In genomic region chr14:53955671-53956426, GRCh38 we compare ENCODE assay signal across 8 cellular contexts. TPM values are rescaled to one million over a fixed set of nuclear protein-coding genes. Genes with fewer than 3 reads are reported as not detected.
DNase-seq lines count a peak whose midpoint lies in the region; ATAC-seq and TF ChIP-seq lines count a peak whose summit lies in the region.

No MANE protein-coding gene starts in this region.

- WGBS in endodermal cell (ENCODE audit: insufficient coverage in 1 of 2, insufficient read length in 1 of 2), 2 experiments, result 1 to 4% methylated on average over 18 to 52 of the region's 52 CpGs

- no peak for ATAC-seq in CD8-positive, alpha-beta T cell

- POLR2A ChIA-PET in CD8-positive, alpha-beta T cell (lab: Charles Lee), result no interaction called here

- intact Hi-C loops in CD8-positive, alpha-beta T cell (cut with DNase I, micrococcal nuclease), result no loop called here

- H3K36me3 Mint-ChIP-seq in CD8-positive, alpha-beta T cell, result no peaks in the 10 kb centered on the region
- H3K36me3 Mint-ChIP-seq in endodermal cell (ENCODE audit: low read depth), result peaks cover 4% of the 10 kb centered on the region

- H3K27ac ChIP-seq in CD8-positive, alpha-beta T cell (ENCODE audit: low read depth, low read length), result no peak overlapping the region
- H3K27ac ChIP-seq in endodermal cell (ENCODE audit: low read depth, low read length) (no peak overlapping the region), neural cell (ENCODE audit: low read length) (no peak overlapping the region), WERI-Rb-1 (no peak overlapping the region)

- H3K27ac Mint-ChIP-seq in CD8-positive, alpha-beta T cell, result no peak overlapping the region
- H3K27ac Mint-ChIP-seq in endodermal cell, result peak overlapping the region; percentile 33

- H3K4me3 Mint-ChIP-seq in CD8-positive, alpha-beta T cell, result peak overlapping the region; percentile 50
- peak overlapping the region; percentile 85 for H3K4me3 Mint-ChIP-seq in endodermal cell

- H3K4me1 ChIP-seq in CD8-positive, alpha-beta T cell (ENCODE audit: insufficient read depth, low read length), result peaks cover 24% of the 10 kb centered on the region
- H3K4me1 ChIP-seq in endodermal cell (ENCODE audit: control insufficient read depth, insufficient read depth, low read length), result no peaks in the 10 kb centered on the region

- peak overlapping the region; percentile 44 for H3K9ac ChIP-seq in endodermal cell (ENCODE audit: extremely low read depth, low read length, poor library complexity, severe bottlenecking)
- no peak overlapping the region for H3K9ac ChIP-seq in neural cell (ENCODE audit: low read length)

- no peaks in the 10 kb centered on the region for H3F3A ChIP-seq in neural cell (ENCODE audit: insufficient read depth, low read length, poor library complexity, severe bottlenecking)

- no peak for DNase-seq in CD8-positive, alpha-beta T cell
- DNase-seq in Kasumi-1 (lab: John Stamatoyannopoulos, UW), result peak; percentile 29 to 58
- peak; percentile 83 for DNase-seq in endodermal cell
- no peak for DNase-seq in NCI-H1694 (lab: John Stamatoyannopoulos, UW)
- no peak for DNase-seq in amygdala (lab: John Stamatoyannopoulos, UW)
- DNase-seq in NCI-H1092 treated with DMSO at 0.1 percent for 48 hours (lab: John Stamatoyannopoulos, UW), result no peak
- no peak for DNase-seq in WERI-Rb-1

- H3K9me2 ChIP-seq in neural cell (ENCODE audit: insufficient read depth, low read length), result no peaks in the 10 kb centered on the region

- H2AFZ ChIP-seq in neural cell (ENCODE audit: low read depth, low read length), result no peak overlapping the region

- no peak for TF ChIP-seq RAD21 in neural cell (conservative IDR thresholded peaks at IDR 0.05)

- peaks cover 71% of the 10 kb centered on the region for H3K27me3 Mint-ChIP-seq in CD8-positive, alpha-beta T cell (ENCODE audit: low read depth)
- H3K27me3 Mint-ChIP-seq in endodermal cell (ENCODE audit: insufficient read depth), result peaks cover 78% of the 10 kb centered on the region

- no peaks in the 10 kb centered on the region for H3K36me3 ChIP-seq in CD8-positive, alpha-beta T cell (ENCODE audit: insufficient read depth, low read length)
- H3K36me3 ChIP-seq in endodermal cell (ENCODE audit: control insufficient read depth, insufficient read depth, low read length) (peaks cover 6% of the 10 kb centered on the region), neural cell (ENCODE audit: insufficient read depth, low read length) (no peaks in the 10 kb centered on the region), WERI-Rb-1 (no peaks in the 10 kb centered on the region)

- TF ChIP-seq CTCF in CD8-positive, alpha-beta T cell (IDR thresholded peaks at IDR 0.05), result no peak
- TF ChIP-seq CTCF in endodermal cell (conservative IDR thresholded peaks at IDR 0.05) (no peak), neural cell (IDR thresholded peaks at IDR 0.05; ENCODE audit: poor library complexity, severe bottlenecking) (no peak), WERI-Rb-1 (IDR thresholded peaks at IDR 0.05; ENCODE audit: low read depth, low read length) (no peak)

- H4K20me1 ChIP-seq in neural cell (ENCODE audit: insufficient read depth), result no peaks in the 10 kb centered on the region

- peak overlapping the region; percentile 41 for H3K4me3 ChIP-seq in CD8-positive, alpha-beta T cell (ENCODE audit: low read depth, low read length)
- H3K4me3 ChIP-seq in endodermal cell (ENCODE audit: low read length) (peak overlapping the region; percentile 85), neural cell (ENCODE audit: low read length) (peak overlapping the region; percentile 48), WERI-Rb-1 (ENCODE audit: low read depth, low read length) (no peak overlapping the region)

- CTCF ChIA-PET in CD8-positive, alpha-beta T cell (lab: Charles Lee), result no interaction called here

- no peaks in the 10 kb centered on the region for H3K9me3 Mint-ChIP-seq in CD8-positive, alpha-beta T cell
- no peaks in the 10 kb centered on the region for H3K9me3 Mint-ChIP-seq in endodermal cell

- TF ChIP-seq EP300 in neural cell (conservative IDR thresholded peaks at IDR 0.05; ENCODE audit: poor library complexity, severe bottlenecking), result no peak

- H3K79me2 ChIP-seq in neural cell (replicated peaks; ENCODE audit: insufficient read depth, low read length), result no peaks in the 10 kb centered on the region

- H3K4me2 ChIP-seq in neural cell (ENCODE audit: low read length), result no peak overlapping the region

- no peaks in the 10 kb centered on the region for H3K9me3 ChIP-seq in CD8-positive, alpha-beta T cell (ENCODE audit: low read length)
- H3K9me3 ChIP-seq in endodermal cell (ENCODE audit: control insufficient read depth, low read length) (no peaks in the 10 kb centered on the region), neural cell (ENCODE audit: low read length) (no peaks in the 10 kb centered on the region), WERI-Rb-1 (ENCODE audit: severe bottlenecking) (peaks cover 23% of the 10 kb centered on the region)

- H3K4me1 Mint-ChIP-seq in CD8-positive, alpha-beta T cell (ENCODE audit: low read depth), result peaks cover 35% of the 10 kb centered on the region
- peaks cover 25% of the 10 kb centered on the region for H3K4me1 Mint-ChIP-seq in endodermal cell

- H3K27me3 ChIP-seq in CD8-positive, alpha-beta T cell (ENCODE audit: insufficient read depth, low read length), result peaks cover 6% of the 10 kb centered on the region
- H3K27me3 ChIP-seq in endodermal cell (ENCODE audit: control insufficient read depth, insufficient read depth, low read length, poor library complexity, severe bottlenecking) (peaks cover 43% of the 10 kb centered on the region), neural cell (ENCODE audit: insufficient read depth, low read depth, low read length) (peaks cover 83% of the 10 kb centered on the region), WERI-Rb-1 (ENCODE audit: insufficient read depth, low read depth, severe bottlenecking) (peaks cover 96% of the 10 kb centered on the region)

TF ChIP-seq in neural cell, 6 proteins besides CTCF, POLR2A, EP300 and RAD21:
- TF ChIP-seq EZH2 (IDR thresholded peaks at IDR 0.05; ENCODE audit: borderline replicate concordance, insufficient read depth, low read length, poor library complexity, severe bottlenecking), result no peak
- no peak for TF ChIP-seq TAF1 (IDR thresholded peaks at IDR 0.05; ENCODE audit: low read depth)
- no peak for TF ChIP-seq SMC3 (conservative IDR thresholded peaks at IDR 0.05; ENCODE audit: poor library complexity)
- TF ChIP-seq POLR2AphosphoS5 (IDR thresholded peaks at IDR 0.05), result no peak
- TF ChIP-seq REST (IDR thresholded peaks at IDR 0.05; ENCODE audit: borderline replicate concordance), result no peak
- TF ChIP-seq MXI1 (conservative IDR thresholded peaks at IDR 0.05; ENCODE audit: poor library complexity, severe bottlenecking), result no peak

RNA-seq across cellular contexts. Expression of gene BMP4, which starts 0.8 kb away (rescaled TPM):
- total RNA-seq in CD8-positive, alpha-beta T cell, result not detected
- 10 to 100 TPM; 13.0 to 19.9 TPM for total RNA-seq in endodermal cell
- polyA plus RNA-seq in endodermal cell (2013, experiment 1 of 2), result 23.8 TPM
- polyA plus RNA-seq in endodermal cell (2013, experiment 2 of 2), result 21.4 TPM
- polyA plus RNA-seq in neural cell, result 2.5 TPM in 1 of 2 replicates, not detected in the other
- polyA minus RNA-seq in neural cell, result not detected in 2 replicates

Comparison
In these comparisons a context has a peak if more than half of its experiments do, and no peak if none do; other contexts are left out.
1. DNase-seq: peak in Kasumi-1 (2 of 2) and endodermal cell (single experiment); none in CD8-positive, alpha-beta T cell (0 of 7), NCI-H1694 (single experiment), amygdala (0 of 56), NCI-H1092 treated with DMSO at 0.1 percent for 48 hours (single experiment) and WERI-Rb-1 (single experiment).
2. RNA of gene BMP4, which starts 0.8 kb away (total RNA-seq): 13.0 to 19.9 TPM in endodermal cell; not detected in CD8-positive, alpha-beta T cell; every median in the first group is over 10 times any median in the second.